Comparison of ENCODE assay signal across 9 cellular contexts in genomic region chr14:21978184-21978998, GRCh38.
DNase-seq lines count a peak whose midpoint lies in the region; ATAC-seq and TF ChIP-seq lines count a peak whose summit lies in the region.
"Had no signal": no experiment of that assay in that cellular context is flagged by ENCODE, and none has a peak within 500 bp of the region (broad histone marks: within the 10 kb centered on the region; RNA-seq: fewer than 3 reads in every experiment).

No MANE protein-coding gene starts in this region.

- CTCF ChIA-PET in Panc1 (lab: Charles Lee), result interaction anchor here (0.9 to 1.3 kb wide), 4 partner anchors 12 to 60 kb away, joined by 3 to 5 read pairs (median 3); no protein-coding TSS in a partner anchor

- H3K4me1 ChIP-seq in Panc1 (ENCODE audit: control insufficient read depth, insufficient read depth, low read length) (no peaks in the 10 kb centered on the region), heart right ventricle (no peaks in the 10 kb centered on the region), spleen (no peaks in the 10 kb centered on the region)
- H3K4me1 ChIP-seq: SJSA1 had no signal

- in situ Hi-C loops in Panc1 (cut with HindIII; ENCODE audit: low pct_unique_long_range_greater_than_20kb, low sequenced_read_pairs), result no loop called here

- no peaks in the 10 kb centered on the region for H3K27me3 ChIP-seq in Panc1 (ENCODE audit: control insufficient read depth, insufficient read depth, low read length)
- peaks cover 0 to 17% (median 0%) of the 10 kb centered on the region in 7 donors for H3K27me3 ChIP-seq in heart right ventricle
- peaks cover 0 to 14% (median 0%) of the 10 kb centered on the region in 7 donors for H3K27me3 ChIP-seq in spleen (replicated peaks in 1 of 7)
- H3K27me3 ChIP-seq: SJSA1 had no signal

- H3K9me3 ChIP-seq in Panc1 (ENCODE audit: control insufficient read depth, insufficient read depth, low read depth, low read length) (no peaks in the 10 kb centered on the region), heart right ventricle (peaks cover 0 to 11% (median 0%) of the 10 kb centered on the region in 11 donors), spleen (no peaks in the 10 kb centered on the region)
- H3K9me3 ChIP-seq: SJSA1 had no signal

- BruUV-seq in Panc1 (replicated peaks; lab: Mats Ljungman, UMichigan), result no TSS peak

- ATAC-seq in GM21529 (IDR thresholded peaks at IDR 0.05; ENCODE audit: unreplicated experiment) (peak; percentile 62), Panc1 (no peak), heart right ventricle (peak in 1 of 8 donors; percentile 8), GM21423 (IDR thresholded peaks at IDR 0.05; ENCODE audit: unreplicated experiment) (no peak), GM19452 (IDR thresholded peaks at IDR 0.05; ENCODE audit: unreplicated experiment) (no peak)

- DNase-seq in COLO829 (ENCODE audit: low spot score) (peak; percentile 49), Panc1 (ENCODE audit: low read depth, low spot score) (peak; percentile 35), heart right ventricle (no peak), spleen (peak; percentile 75)
- DNase-seq in activated effector memory CD4-positive, alpha-beta T cell treated with Interleukin-2 at 50 U/mL for 16 hours, result peak; percentile 25

- 39% methylated on average over 11 of the region's 11 CpGs for WGBS in heart right ventricle, 2 donors
- WGBS in spleen, 5 donors, result 39 to 44% (median 41%) methylated on average over 11 of the region's 11 CpGs

- no peaks in the 10 kb centered on the region for H3K36me3 ChIP-seq in Panc1 (ENCODE audit: control insufficient read depth, insufficient read depth, low read length)
- H3K36me3 ChIP-seq in heart right ventricle, result no peaks in the 10 kb centered on the region
- no peaks in the 10 kb centered on the region for H3K36me3 ChIP-seq in spleen
- H3K36me3 ChIP-seq: SJSA1 had no signal

- TF ChIP-seq POLR2A in spleen (IDR thresholded peaks at IDR 0.05), result no peak

- POLR2A ChIA-PET in Panc1 (lab: Charles Lee), result no interaction called here

- intact Hi-C loops in Panc1 (cut with micrococcal nuclease; ENCODE audit: unreplicated experiment), result no loop called here
- intact Hi-C loops in heart right ventricle (cut with DNase I), result no loop called here
- intact Hi-C loops in spleen (cut with DNase I; ENCODE audit: low total_unique reads), result no loop called here

- H3K4me3 ChIP-seq in Panc1 (ENCODE audit: low read depth in 2 of 2, low read length in 2 of 2), result no peak overlapping the region
- H3K4me3 ChIP-seq in heart right ventricle, result no peak overlapping the region
- no peak overlapping the region for H3K4me3 ChIP-seq in spleen
- H3K4me3 ChIP-seq: SJSA1 had no signal

- TF ChIP-seq CTCF in Panc1 (IDR thresholded peaks at IDR 0.05) (peak; percentile 81), heart right ventricle (IDR thresholded peaks at IDR 0.05) (peak in 8 of 9 donors; percentile 12 to 75 (median 56)), spleen (IDR thresholded peaks at IDR 0.05 in 8 of 11, conservative IDR thresholded peaks at IDR 0.05 in 3 of 11) (peak; percentile 32 to 81 (median 58))

- H3K27ac ChIP-seq in Panc1 (ENCODE audit: low read length) (no peak overlapping the region), heart right ventricle (no peak overlapping the region), spleen (no peak overlapping the region)
- H3K27ac ChIP-seq: SJSA1 had no signal

Comparison
In these comparisons a context has a peak if more than half of its experiments do, and no peak if none do; other contexts are left out.
1. DNase-seq: peak in COLO829 (single experiment), Panc1 (single experiment), activated effector memory CD4-positive, alpha-beta T cell treated with Interleukin-2 at 50 U/mL for 16 hours (single experiment) and spleen (single experiment); none in heart right ventricle (0 of 2).
2. Peak in every context shown above with its lines, with median percentiles within 50 percentile points of each other: CTCF ChIP-seq.